ENCODE assay signal across 9 cellular contexts in the genomic region with DNA sequence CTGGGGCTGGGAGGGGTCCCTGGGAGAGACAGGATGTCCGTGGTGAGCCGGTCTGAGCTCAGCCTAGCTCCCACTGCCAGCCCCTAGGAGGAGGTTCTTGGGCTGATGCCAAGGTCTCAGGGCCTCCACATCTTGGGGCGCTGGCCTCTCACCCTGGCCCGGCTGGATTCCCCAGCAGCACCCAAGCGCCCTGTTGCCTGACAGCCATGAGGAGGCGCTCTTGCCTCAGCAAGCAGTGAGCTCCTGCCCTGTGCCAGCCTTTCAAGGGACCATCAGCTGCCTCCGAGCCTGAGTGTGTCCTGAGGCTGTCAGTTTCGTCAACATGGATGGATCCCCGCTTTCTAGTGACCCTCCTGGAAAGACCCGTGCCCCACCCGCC.
DNase-seq lines count a peak whose midpoint lies in the region; ATAC-seq and TF ChIP-seq lines count a peak whose summit lies in the region.
"Had no signal": no experiment of that assay in that cellular context is flagged by ENCODE, and none has a peak within 500 bp of the region (broad histone marks: within the 10 kb centered on the region; RNA-seq: fewer than 3 reads in every experiment).

No MANE protein-coding gene starts in this region.

- H3K27me3 Mint-ChIP-seq in stimulated activated memory B cell treated with anti-CD40 and anti-IgM and Interleukin-4, amounts not matched to agents 10 μg/mL and 1 μg/mL and 100 μg/mL, for 72 hours, result peaks cover 32% of the 10 kb centered on the region

- H3K27ac Mint-ChIP-seq in stimulated activated memory B cell treated with anti-CD40 and anti-IgM and Interleukin-4, amounts not matched to agents 10 μg/mL and 1 μg/mL and 100 μg/mL, for 72 hours, result no peak overlapping the region

- no peak overlapping the region for H3K4me3 Mint-ChIP-seq in stimulated activated memory B cell treated with anti-CD40 and anti-IgM and Interleukin-4, amounts not matched to agents 10 μg/mL and 1 μg/mL and 100 μg/mL, for 72 hours

- intact Hi-C loops in left ventricle myocardium inferior (cut with micrococcal nuclease) (no loop called here), Right ventricle myocardium superior (cut with DNase I) (no loop called here)

- no peaks in the 10 kb centered on the region for H3K27me3 ChIP-seq in left ventricle myocardium inferior (ENCODE audit: low read depth)
- no peaks in the 10 kb centered on the region for H3K27me3 ChIP-seq in RWPE2 (ENCODE audit: insufficient read depth, poor library complexity, severe bottlenecking)
- no peaks in the 10 kb centered on the region for H3K27me3 ChIP-seq in gastroesophageal sphincter
- H3K27me3 ChIP-seq in upper lobe of left lung, result no peaks in the 10 kb centered on the region

- H3K9me3 Mint-ChIP-seq in stimulated activated memory B cell treated with anti-CD40 and anti-IgM and Interleukin-4, amounts not matched to agents 10 μg/mL and 1 μg/mL and 100 μg/mL, for 72 hours, result peaks cover 14% of the 10 kb centered on the region

- ATAC-seq in Right ventricle myocardium superior (ENCODE audit: poor library complexity) (no peak), RWPE2 (ENCODE audit: low read depth) (peak; percentile 38; the same call in 2 of the 3 replicates), gastroesophageal sphincter (no peak), upper lobe of left lung (ENCODE audit: low FRiP score in 2 of 2) (peak; percentile 15 to 28)
- ATAC-seq in stimulated activated memory B cell treated with anti-CD40 and anti-IgM and Interleukin-4, amounts not matched to agents 10 μg/mL and 1 μg/mL and 100 μg/mL, for 72 hours, result no peak

- H3K27ac ChIP-seq in left ventricle myocardium inferior (replicated peaks) (no peak overlapping the region), RWPE2 (ENCODE audit: poor library complexity, severe bottlenecking) (no peak overlapping the region), gastroesophageal sphincter (no peak overlapping the region), upper lobe of left lung (no peak overlapping the region)
- H3K27ac ChIP-seq: RWPE1 had no signal

- TF ChIP-seq CTCF in left ventricle myocardium inferior (IDR thresholded peaks at IDR 0.05; ENCODE audit: borderline replicate concordance) (peak; percentile 35), RWPE2 (IDR thresholded peaks at IDR 0.05; ENCODE audit: poor library complexity, severe bottlenecking) (peak; percentile 44), gastroesophageal sphincter (IDR thresholded peaks at IDR 0.05) (peak in 3 of 4 experiments; percentile 10 to 41 (median 12)), upper lobe of left lung (IDR thresholded peaks at IDR 0.05) (peak; percentile 14 to 63 (median 48))

- no peak for TF ChIP-seq POLR2A in gastroesophageal sphincter (IDR thresholded peaks at IDR 0.05)
- TF ChIP-seq POLR2A in upper lobe of left lung (IDR thresholded peaks at IDR 0.05), result no peak

- H3K4me1 ChIP-seq in left ventricle myocardium inferior, result peaks cover 23% of the 10 kb centered on the region
- H3K4me1 ChIP-seq in RWPE2 (ENCODE audit: insufficient read depth, poor library complexity, severe bottlenecking), result peaks cover 20% of the 10 kb centered on the region
- peaks cover 0 to 32% (median 8%) of the 10 kb centered on the region in 3 donors for H3K4me1 ChIP-seq in gastroesophageal sphincter
- peaks cover 12 to 16% (median 14%) of the 10 kb centered on the region in 4 donors for H3K4me1 ChIP-seq in upper lobe of left lung

- no peak for DNase-seq in left ventricle myocardium inferior
- DNase-seq in Right ventricle myocardium superior, result no peak
- no peak for DNase-seq in RWPE2 (ENCODE audit: low spot score)
- DNase-seq in upper lobe of left lung, result peak in 1 of 2 donors; percentile 64
- no peak for DNase-seq in stimulated activated CD4-positive, alpha-beta T cell treated with anti-CD3 and anti-CD28 coated beads, Interleukin-4, amount 100 ng/mL, for 24 hours
- no peak for DNase-seq in stimulated activated CD4-positive, alpha-beta T cell treated with anti-CD3 and anti-CD28 coated beads, Interleukin-4, amount 100 ng/mL, for 1 hour

- H3K9me3 ChIP-seq in left ventricle myocardium inferior (replicated peaks) (no peaks in the 10 kb centered on the region), RWPE2 (ENCODE audit: severe bottlenecking) (no peaks in the 10 kb centered on the region), gastroesophageal sphincter (no peaks in the 10 kb centered on the region), upper lobe of left lung (no peaks in the 10 kb centered on the region)

- no peak overlapping the region for H3K4me3 ChIP-seq in left ventricle myocardium inferior
- H3K4me3 ChIP-seq in RWPE2 (ENCODE audit: severe bottlenecking), result no peak overlapping the region
- no peak overlapping the region for H3K4me3 ChIP-seq in gastroesophageal sphincter
- H3K4me3 ChIP-seq in upper lobe of left lung, result no peak overlapping the region

- no peaks in the 10 kb centered on the region for H3K4me1 Mint-ChIP-seq in stimulated activated memory B cell treated with anti-CD40 and anti-IgM and Interleukin-4, amounts not matched to agents 10 μg/mL and 1 μg/mL and 100 μg/mL, for 72 hours

- 86% methylated on average over 2 of the region's 11 CpGs; no CpG with 5 or more reads in 1 of the 2 donors for WGBS in gastroesophageal sphincter (ENCODE audit: low coverage in 1 of 2), 2 donors
- 76 to 81% methylated on average over 4 to 7 of the region's 11 CpGs for WGBS in upper lobe of left lung, 2 donors

- TF ChIP-seq EP300 in gastroesophageal sphincter (IDR thresholded peaks at IDR 0.05) (no peak), upper lobe of left lung (IDR thresholded peaks at IDR 0.05) (no peak)

- H3K36me3 ChIP-seq in left ventricle myocardium inferior, result no peaks in the 10 kb centered on the region
- H3K36me3 ChIP-seq in RWPE2 (ENCODE audit: low read depth), result no peaks in the 10 kb centered on the region
- H3K36me3 ChIP-seq in gastroesophageal sphincter, result no peaks in the 10 kb centered on the region
- H3K36me3 ChIP-seq in upper lobe of left lung, result no peaks in the 10 kb centered on the region

- H3K36me3 Mint-ChIP-seq in stimulated activated memory B cell treated with anti-CD40 and anti-IgM and Interleukin-4, amounts not matched to agents 10 μg/mL and 1 μg/mL and 100 μg/mL, for 72 hours, result no peaks in the 10 kb centered on the region

Comparison
In these comparisons a context has a peak if more than half of its experiments do, and no peak if none do; other contexts are left out.
1. ATAC-seq: peak in RWPE2 (single experiment) and upper lobe of left lung (2 of 2); none in Right ventricle myocardium superior (single experiment), gastroesophageal sphincter (single experiment) and stimulated activated memory B cell treated with anti-CD40 and anti-IgM and Interleukin-4, amounts not matched to agents 10 μg/mL and 1 μg/mL and 100 μg/mL, for 72 hours (single experiment).
2. Peak in every context shown above with its lines, with median percentiles within 50 percentile points of each other: CTCF ChIP-seq.